Comparison of ENCODE assay signal across 21 cellular contexts in genomic region chr5:57103317-57103907, GRCh38.
DNase-seq lines count a peak whose midpoint lies in the region; ATAC-seq, FAIRE-seq and TF ChIP-seq lines count a peak whose summit lies in the region.
"Had no signal": no experiment of that assay in that cellular context is flagged by ENCODE, and none has a peak within 500 bp of the region (broad histone marks: within the 10 kb centered on the region; RNA-seq: fewer than 3 reads in every experiment).

No MANE protein-coding gene starts in this region.

- ATAC-seq in A549 (no peak), pancreas (peak; percentile 70 to 82 (median 76)), T-cell (replicated peaks in 1 of 4) (no peak), HG02642 (IDR thresholded peaks at IDR 0.05; ENCODE audit: poor library complexity, unreplicated experiment) (no peak)
- ATAC-seq in activated CD4-positive, alpha-beta T cell treated with anti-CD3 and anti-CD28 coated beads for 36 hours, result no peak
- ATAC-seq: HCT116 had no signal

- peaks cover 7% of the 10 kb centered on the region for H3K27me3 Mint-ChIP-seq in activated CD4-positive, alpha-beta T cell treated with anti-CD3 and anti-CD28 coated beads for 36 hours
- H3K27me3 Mint-ChIP-seq in T-cell, result peaks cover 0 to 9% of the 10 kb centered on the region in 2 donors

- H3K4me3 ChIP-seq in A549 (no peak overlapping the region), hepatocyte (no peak overlapping the region), liver (ENCODE audit: low read depth in 1 of 3, low read length in 3 of 3) (no peak overlapping the region), pancreas (no peak overlapping the region)
- H3K4me3 ChIP-seq: BLaER1 had no signal

- CTCF ChIA-PET in A549 (lab: Yijun Ruan, JAX) (no interaction called here), T-cell (lab: Charles Lee) (no interaction called here)
- CTCF ChIA-PET in activated CD4-positive, alpha-beta T cell treated with anti-CD3 and anti-CD28 coated beads for 36 hours (lab: Charles Lee), result interaction anchor here (0.6 kb wide), 1 partner anchor 1559 kb away, joined by 3 read pairs; no protein-coding TSS in a partner anchor

- H3K27ac Mint-ChIP-seq in activated CD4-positive, alpha-beta T cell treated with anti-CD3 and anti-CD28 coated beads for 36 hours, result no peak overlapping the region
- H3K27ac Mint-ChIP-seq in T-cell, result no peak overlapping the region
- H3K27ac Mint-ChIP-seq: CD14-positive monocyte; CD4-positive, alpha-beta memory T cell; HFFc6 had no signal

- no peaks in the 10 kb centered on the region for H3K27me3 ChIP-seq in hepatocyte
- H3K27me3 ChIP-seq in liver (ENCODE audit: control insufficient read depth in 4 of 4, insufficient read depth in 4 of 4, low read length in 3 of 4), result no peaks in the 10 kb centered on the region
- no peaks in the 10 kb centered on the region for H3K27me3 ChIP-seq in pancreas
- H3K27me3 ChIP-seq: BLaER1 had no signal

- H3K79me2 ChIP-seq in hepatocyte, result no peaks in the 10 kb centered on the region

- H2AFZ ChIP-seq in hepatocyte, result no peak overlapping the region

- no peaks in the 10 kb centered on the region for H3K4me1 Mint-ChIP-seq in activated CD4-positive, alpha-beta T cell treated with anti-CD3 and anti-CD28 coated beads for 36 hours
- H3K4me1 Mint-ChIP-seq in T-cell, result no peaks in the 10 kb centered on the region
- H3K4me1 Mint-ChIP-seq: CD14-positive monocyte had no signal

- H3K9me2 ChIP-seq in hepatocyte (replicated peaks; ENCODE audit: insufficient read depth), result no peaks in the 10 kb centered on the region

- no peak overlapping the region for H3K9ac ChIP-seq in liver (ENCODE audit: low read depth in 1 of 2, low read length in 2 of 2)
- H3K9ac ChIP-seq: BLaER1 had no signal

- no peak for TF ChIP-seq EP300 in A549 (IDR thresholded peaks at IDR 0.05)

- POLR2A ChIA-PET in A549 (lab: Yijun Ruan, JAX) (no interaction called here), T-cell (lab: Charles Lee) (no interaction called here)
- POLR2A ChIA-PET in activated CD4-positive, alpha-beta T cell treated with anti-CD3 and anti-CD28 coated beads for 36 hours (lab: Charles Lee), result interaction anchor here (0.7 kb wide), 1 partner anchor 793 kb away, joined by 4 read pairs; no protein-coding TSS in a partner anchor

- no peak for FAIRE-seq in A549 (lab: Jason Lieb, UNC)
- no peak for FAIRE-seq in pancreas (lab: Jason Lieb, UNC)
- FAIRE-seq: GM12892, GM18507 had no signal

- H3K9me3 ChIP-seq in A549 (peaks cover 4% of the 10 kb centered on the region; the same call in 1 of the 3 replicates), hepatocyte (ENCODE audit: low read depth) (no peaks in the 10 kb centered on the region), liver (ENCODE audit: control insufficient read depth in 4 of 4, low read length in 3 of 4) (no peaks in the 10 kb centered on the region), pancreas (no peaks in the 10 kb centered on the region)

- H3K36me3 ChIP-seq in hepatocyte (replicated peaks; ENCODE audit: insufficient read depth, low read depth) (no peaks in the 10 kb centered on the region), liver (ENCODE audit: control insufficient read depth in 4 of 4, insufficient read depth in 3 of 4, low read depth in 1 of 4, low read length in 3 of 4) (no peaks in the 10 kb centered on the region), pancreas (no peaks in the 10 kb centered on the region)
- H3K36me3 ChIP-seq: BLaER1 had no signal

- TF ChIP-seq RAD21 in A549 (conservative IDR thresholded peaks at IDR 0.05 in 1 of 2, IDR thresholded peaks at IDR 0.05 in 1 of 2) (no peak), liver (IDR thresholded peaks at IDR 0.05) (no peak)

- TF ChIP-seq POLR2A in A549 (IDR thresholded peaks at IDR 0.05; ENCODE audit: low read length), result no peak

- DNase-seq in A549 (ENCODE audit: low read depth in 1 of 2, low spot score in 1 of 2) (no peak), hepatocyte (ENCODE audit: low spot score) (no peak), pancreas (peak in 1 of 6 donors; percentile 14), T-cell (no peak), NCI-H1048 (lab: John Stamatoyannopoulos, UW) (no peak)
- DNase-seq in activated CD4-positive, alpha-beta T cell treated with anti-CD3 and anti-CD28 coated beads for 36 hours, result no peak
- DNase-seq: CD4-positive, alpha-beta memory T cell; DMS153; DMS79; GDM1; GOT3; H7; HFFc6 had no signal

- intact Hi-C loops in pancreas (cut with DNase I), result no loop called here
- intact Hi-C loops in activated CD4-positive, alpha-beta T cell treated with anti-CD3 and anti-CD28 coated beads for 36 hours (cut with DNase I, micrococcal nuclease), result no loop called here

- H4K20me1 ChIP-seq in hepatocyte (ENCODE audit: insufficient read depth, poor library complexity, severe bottlenecking), result no peaks in the 10 kb centered on the region
- H4K20me1 ChIP-seq: BLaER1 had no signal

- WGBS in A549 (ENCODE audit: missing lambda C conversion rate), result 67% methylated on average over 5 of the region's 5 CpGs
- 85% methylated on average over 5 of the region's 5 CpGs for WGBS in hepatocyte (ENCODE audit: low lambda C conversion rate, missing lambda C conversion rate)
- 70% methylated on average over 5 of the region's 5 CpGs for WGBS in liver
- 45 to 46% methylated on average over 5 of the region's 5 CpGs for WGBS in pancreas, 2 donors

- peaks cover 1% of the 10 kb centered on the region for H3K9me3 Mint-ChIP-seq in activated CD4-positive, alpha-beta T cell treated with anti-CD3 and anti-CD28 coated beads for 36 hours (ENCODE audit: low read depth)
- H3K9me3 Mint-ChIP-seq in T-cell, result peaks cover 0 to 4% (median 4%) of the 10 kb centered on the region in 3 donors

- peaks cover 3% of the 10 kb centered on the region for H3K36me3 Mint-ChIP-seq in activated CD4-positive, alpha-beta T cell treated with anti-CD3 and anti-CD28 coated beads for 36 hours (ENCODE audit: low read depth)
- H3K36me3 Mint-ChIP-seq in T-cell, result peaks cover 3% of the 10 kb centered on the region
- H3K36me3 Mint-ChIP-seq: CD14-positive monocyte; CD4-positive, alpha-beta memory T cell had no signal

- H3K27ac ChIP-seq in A549 (peak overlapping the region in 1 of 2 experiments; percentile 60; a peak in 3 of 6 replicates), hepatocyte (peak overlapping the region; percentile 51), liver (ENCODE audit: low read depth in 1 of 2, low read length in 2 of 2) (peak overlapping the region in 1 of 2 donors; percentile 61), pancreas (peak overlapping the region in 2 of 4 donors; percentile 16 to 47)
- H3K27ac ChIP-seq: 22Rv1, BLaER1 had no signal

- H3K4me3 Mint-ChIP-seq in activated CD4-positive, alpha-beta T cell treated with anti-CD3 and anti-CD28 coated beads for 36 hours, result no peak overlapping the region
- H3K4me3 Mint-ChIP-seq in T-cell, result no peak overlapping the region
- H3K4me3 Mint-ChIP-seq: CD14-positive monocyte; CD4-positive, alpha-beta memory T cell; HFFc6 had no signal

- TF ChIP-seq CTCF in A549 (IDR thresholded peaks at IDR 0.05), result no peak
- TF ChIP-seq CTCF in hepatocyte (IDR thresholded peaks at IDR 0.05; ENCODE audit: poor library complexity), result no peak
- TF ChIP-seq CTCF in liver (IDR thresholded peaks at IDR 0.05; ENCODE audit: low read depth, low read length, missing input control), result no peak
- no peak for TF ChIP-seq CTCF in pancreas (IDR thresholded peaks at IDR 0.05)

- peak overlapping the region; percentile 53 for H3K4me2 ChIP-seq in A549
- peak overlapping the region; percentile 44 for H3K4me2 ChIP-seq in hepatocyte
- H3K4me2 ChIP-seq: BLaER1 had no signal

- H3K4me1 ChIP-seq in A549 (peaks cover 14% of the 10 kb centered on the region), hepatocyte (ENCODE audit: insufficient read depth) (peaks cover 8% of the 10 kb centered on the region), liver (ENCODE audit: control insufficient read depth in 4 of 4, insufficient read depth in 4 of 4, low read length in 3 of 4) (peaks cover 5 to 34% (median 22%) of the 10 kb centered on the region in 4 donors), pancreas (peaks cover 6 to 16% (median 16%) of the 10 kb centered on the region in 3 donors)
- H3K4me1 ChIP-seq: BLaER1 had no signal

TF ChIP-seq in A549, 52 proteins besides CTCF, POLR2A, EP300 and RAD21 (continues in another document):
- TF ChIP-seq ESRRA (IDR thresholded peaks at IDR 0.05; ENCODE audit: borderline replicate concordance, low read length) (no peak), MAX (IDR thresholded peaks at IDR 0.05) (no peak), RFX5 (IDR thresholded peaks at IDR 0.05) (no peak), ATOH8 (CRISPR knock-in tag; IDR thresholded peaks at IDR 0.05; ENCODE audit: low read depth) (no peak), TP53 (CRISPR knock-in tag; IDR thresholded peaks at IDR 0.05) (no peak), HOXA7 (CRISPR knock-in tag; IDR thresholded peaks at IDR 0.05) (no peak)

TF ChIP-seq in liver, 16 proteins besides CTCF, POLR2A, EP300 and RAD21 (continues in another document):
- TF ChIP-seq JUND (IDR thresholded peaks at IDR 0.05) (no peak), NR2F2 (IDR thresholded peaks at IDR 0.05) (peak; percentile 2), TAF1 (conservative IDR thresholded peaks at IDR 0.05) (no peak), RXRA (IDR thresholded peaks at IDR 0.05) (no peak), FOXA2 (IDR thresholded peaks at IDR 0.05) (no peak), ATF3 (IDR thresholded peaks at IDR 0.05) (no peak)

Comparison
In these comparisons a context has a peak if more than half of its experiments do, and no peak if none do; other contexts are left out.
1. ATAC-seq: peak in pancreas (4 of 4); none in A549 (0 of 2), activated CD4-positive, alpha-beta T cell treated with anti-CD3 and anti-CD28 coated beads for 36 hours (single experiment), T-cell (0 of 4) and HG02642 (single experiment).